Comparison of ENCODE assay signal across 28 cellular contexts in genomic region chr13:28297341-28297740, GRCh38.
A peak's percentile ranks its signal among the peaks of the same experiment; 100 is the strongest.
DNase-seq lines count a peak whose midpoint lies in the region; ATAC-seq and TF ChIP-seq lines count a peak whose summit lies in the region.
"Had no signal": no experiment of that assay in that cellular context is flagged by ENCODE, and none has a peak within 500 bp of the region (broad histone marks: within the 10 kb centered on the region; RNA-seq: fewer than 3 reads in every experiment).

No MANE protein-coding gene starts in this region.

- H3K9me3 Mint-ChIP-seq in activated naive CD4-positive, alpha-beta T cell treated with anti-CD3 and anti-CD28 coated beads, Interleukin-2, amount 50 U/mL, for 24 hours: no peaks in the 10 kb centered on the region
- no peaks in the 10 kb centered on the region for H3K9me3 Mint-ChIP-seq in activated naive CD4-positive, alpha-beta T cell treated with anti-CD3 and anti-CD28 coated beads, Interleukin-2, amount 50 U/mL, for 72 hours
- H3K9me3 Mint-ChIP-seq: activated CD4-positive, alpha-beta T cell treated with anti-CD3 and anti-CD28 coated beads, Interleukin-2, amount 10 ng/mL, durations not matched to agents 24 days and 14 days; activated naive CD4-positive, alpha-beta T cell treated with anti-CD3 and anti-CD28 coated beads for 36 hours; CD8-positive, alpha-beta memory T cell; HFFc6 had no signal

- TF ChIP-seq CTCF in brain microvascular endothelial cell (IDR thresholded peaks at IDR 0.05; ENCODE audit: low read depth, low read length, missing control alignments): no peak

- H3K36me3 Mint-ChIP-seq in activated naive CD4-positive, alpha-beta T cell treated with anti-CD3 and anti-CD28 coated beads, Interleukin-2, amount 50 U/mL, for 24 hours: peaks cover 13% of the 10 kb centered on the region
- H3K36me3 Mint-ChIP-seq in activated naive CD4-positive, alpha-beta T cell treated with anti-CD3 and anti-CD28 coated beads, Interleukin-2, amount 50 U/mL, for 72 hours: peaks cover 0 to 6% of the 10 kb centered on the region in 2 donors

- H3K27me3 ChIP-seq in brain microvascular endothelial cell (replicated peaks): no peaks in the 10 kb centered on the region
- H3K27me3 ChIP-seq: dorsolateral prefrontal cortex, tibial nerve had no signal

- ATAC-seq in activated naive CD4-positive, alpha-beta T cell treated with anti-CD3 and anti-CD28 coated beads, Interleukin-2, amount 50 U/mL, for 72 hours: no peak
- ATAC-seq in GM19452 (IDR thresholded peaks at IDR 0.05; ENCODE audit: unreplicated experiment): no peak
- ATAC-seq: activated CD8-positive, alpha-beta memory T cell treated with anti-CD3 and anti-CD28 coated beads, Interleukin-2, amount 10 ng/mL, durations not matched to agents 7 days and 5 days; sciatic nerve; SK-N-SH treated with all-trans-retinoic acid at 6 μM for 48 hours had no signal

- H3K27ac ChIP-seq in brain microvascular endothelial cell: no peak overlapping the region
- H3K27ac ChIP-seq: 22Rv1, dorsolateral prefrontal cortex, left ventricle myocardium inferior, tibial nerve had no signal

- H3K4me3 ChIP-seq in brain microvascular endothelial cell (ENCODE audit: low read depth, low read length): no peak overlapping the region
- H3K4me3 ChIP-seq: dorsolateral prefrontal cortex, left ventricle myocardium inferior, tibial nerve had no signal

- no peak overlapping the region for H3K4me3 Mint-ChIP-seq in activated naive CD4-positive, alpha-beta T cell treated with anti-CD3 and anti-CD28 coated beads, Interleukin-2, amount 50 U/mL, for 24 hours
- H3K4me3 Mint-ChIP-seq: activated CD4-positive, alpha-beta T cell treated with anti-CD3 and anti-CD28 coated beads, Interleukin-2, amount 10 ng/mL, durations not matched to agents 24 days and 14 days; activated CD8-positive, alpha-beta memory T cell treated with anti-CD3 and anti-CD28 coated beads, Interleukin-2, amount 10 ng/mL, durations not matched to agents 7 days and 5 days; activated naive CD4-positive, alpha-beta T cell treated with anti-CD3 and anti-CD28 coated beads for 36 hours; B cell; CD8-positive, alpha-beta memory T cell had no signal

- peak overlapping the region; percentile 3 for H3K27ac Mint-ChIP-seq in activated naive CD4-positive, alpha-beta T cell treated with anti-CD3 and anti-CD28 coated beads, Interleukin-2, amount 50 U/mL, for 24 hours
- H3K27ac Mint-ChIP-seq in activated naive CD4-positive, alpha-beta T cell treated with anti-CD3 and anti-CD28 coated beads, Interleukin-2, amount 50 U/mL, for 72 hours: peak overlapping the region in 1 of 2 donors; percentile 7
- H3K27ac Mint-ChIP-seq: activated CD4-positive, alpha-beta T cell treated with anti-CD3 and anti-CD28 coated beads, Interleukin-2, amount 10 ng/mL, durations not matched to agents 24 days and 14 days; activated CD8-positive, alpha-beta memory T cell treated with anti-CD3 and anti-CD28 coated beads, Interleukin-2, amount 10 ng/mL, durations not matched to agents 7 days and 5 days; activated naive CD4-positive, alpha-beta T cell treated with anti-CD3 and anti-CD28 coated beads for 36 hours; B cell; HFFc6 had no signal

- peaks cover 7% of the 10 kb centered on the region for H3K36me3 ChIP-seq in brain microvascular endothelial cell (replicated peaks)

- no peak for DNase-seq in activated naive CD4-positive, alpha-beta T cell treated with anti-CD3 and anti-CD28 coated beads, Interleukin-2, amount 50 U/mL, for 72 hours (ENCODE audit: low spot score in 2 of 2)
- DNase-seq in brain microvascular endothelial cell (peak; percentile 42), left kidney (ENCODE audit: low read depth, low spot score) (peak; percentile 74), NCI-H2196 treated with DMSO at 0.1 percent for 48 hours (lab: John Stamatoyannopoulos, UW; ENCODE audit: unreplicated experiment) (no peak), NCI-H1105 (lab: John Stamatoyannopoulos, UW) (no peak)
- no peak for DNase-seq in stimulated activated CD4-positive, alpha-beta T cell treated with anti-CD3 and anti-CD28 coated beads, Interleukin-15, amount 100 ng/mL, for 24 hours
- DNase-seq: activated CD4-positive, alpha-beta T cell treated with anti-CD3 and anti-CD28 coated beads, Interleukin-2, amount 10 ng/mL, durations not matched to agents 24 days and 14 days; activated CD8-positive, alpha-beta memory T cell treated with anti-CD3 and anti-CD28 coated beads, Interleukin-2, amount 10 ng/mL, durations not matched to agents 7 days and 5 days; activated naive CD4-positive, alpha-beta T cell treated with anti-CD3 and anti-CD28 coated beads for 36 hours; amygdala; caudate nucleus; CD8-positive, alpha-beta memory T cell; dorsolateral prefrontal cortex; head of caudate nucleus; HFFc6; left ventricle myocardium inferior; midbrain; NCI-H1105 treated with DMSO at 0.1 percent for 48 hours; NCI-H2029 treated with DMSO at 0.1 percent for 48 hours; NCI-H345; NCI-H774 had no signal

- peaks cover 13% of the 10 kb centered on the region for H3K4me1 Mint-ChIP-seq in activated naive CD4-positive, alpha-beta T cell treated with anti-CD3 and anti-CD28 coated beads, Interleukin-2, amount 50 U/mL, for 24 hours

- H3K27me3 Mint-ChIP-seq in activated naive CD4-positive, alpha-beta T cell treated with anti-CD3 and anti-CD28 coated beads, Interleukin-2, amount 50 U/mL, for 24 hours: no peaks in the 10 kb centered on the region
- H3K27me3 Mint-ChIP-seq: activated CD4-positive, alpha-beta T cell treated with anti-CD3 and anti-CD28 coated beads, Interleukin-2, amount 10 ng/mL, durations not matched to agents 24 days and 14 days; activated CD8-positive, alpha-beta memory T cell treated with anti-CD3 and anti-CD28 coated beads, Interleukin-2, amount 10 ng/mL, durations not matched to agents 7 days and 5 days; B cell had no signal

- in situ Hi-C loops in brain microvascular endothelial cell (cut with HindIII; ENCODE audit: low pct_ligation_motif_present, low sequenced_read_pairs): no loop called here

Comparison
In these comparisons a context has a peak if more than half of its experiments do, and no peak if none do; other contexts are left out.
1. DNase-seq: peak in brain microvascular endothelial cell (single experiment) and left kidney (single experiment); none in activated naive CD4-positive, alpha-beta T cell treated with anti-CD3 and anti-CD28 coated beads, Interleukin-2, amount 50 U/mL, for 72 hours (0 of 2), stimulated activated CD4-positive, alpha-beta T cell treated with anti-CD3 and anti-CD28 coated beads, Interleukin-15, amount 100 ng/mL, for 24 hours (single experiment), NCI-H2196 treated with DMSO at 0.1 percent for 48 hours (single experiment) and NCI-H1105 (single experiment).